1 cellular context compared by ENCODE assay signal in genomic region chr6:128606611-128607010, GRCh38.
TF ChIP-seq lines count a peak whose summit lies in the region.

No MANE protein-coding gene starts in this region.

TF ChIP-seq in GM12878, 131 proteins besides CTCF, POLR2A, EP300 and RAD21 (continued from another document):
- TF ChIP-seq E4F1 (IDR thresholded peaks at IDR 0.05; ENCODE audit: borderline replicate concordance, partially characterized antibody), result no peak
- TF ChIP-seq SREBF2 (IDR thresholded peaks at IDR 0.05; ENCODE audit: low read length), result no peak
- no peak for TF ChIP-seq RELA (IDR thresholded peaks at IDR 0.05; ENCODE audit: borderline replicate concordance, partially characterized antibody)
- TF ChIP-seq MYB (IDR thresholded peaks at IDR 0.05; ENCODE audit: borderline replicate concordance, low read depth, low read length), result no peak
- no peak for TF ChIP-seq HDAC6 (IDR thresholded peaks at IDR 0.05; ENCODE audit: unreplicated experiment)
- no peak for TF ChIP-seq YY1 (IDR thresholded peaks at IDR 0.05; ENCODE audit: low read depth, low read length)
- no peak for TF ChIP-seq IRF3 (IDR thresholded peaks at IDR 0.05)
- no peak for TF ChIP-seq KAT2A (conservative IDR thresholded peaks at IDR 0.05; ENCODE audit: control insufficient read depth, low read depth, low read length)
- peak in 1 of 2 experiments; percentile 42; a peak in 1 of 4 replicates for TF ChIP-seq IKZF2 (IDR thresholded peaks at IDR 0.05)
- TF ChIP-seq NFIC (IDR thresholded peaks at IDR 0.05; ENCODE audit: low read depth, low read length), result peak; percentile 30; the same call in 1 of the 2 replicates
- TF ChIP-seq KLF5 (IDR thresholded peaks at IDR 0.05; ENCODE audit: partially characterized antibody), result no peak
- no peak for TF ChIP-seq POLR2AphosphoS5 (IDR thresholded peaks at IDR 0.05; ENCODE audit: low read length)
- TF ChIP-seq CREM (IDR thresholded peaks at IDR 0.05; ENCODE audit: low read depth), result no peak
- TF ChIP-seq NR2F1 (conservative IDR thresholded peaks at IDR 0.05), result no peak
- TF ChIP-seq ATF2 (IDR thresholded peaks at IDR 0.05; ENCODE audit: low read length), result peak; percentile 23; the same call in 1 of the 2 replicates
- TF ChIP-seq DPF2 (IDR thresholded peaks at IDR 0.05), result no peak
- TF ChIP-seq ZBTB33 (IDR thresholded peaks at IDR 0.05), result no peak
- TF ChIP-seq CEBPZ (IDR thresholded peaks at IDR 0.05; ENCODE audit: low read depth, low read length), result no peak
- no peak for TF ChIP-seq IKZF1 (conservative IDR thresholded peaks at IDR 0.05)
- no peak for TF ChIP-seq SUPT20H (IDR thresholded peaks at IDR 0.05; ENCODE audit: borderline replicate concordance, control insufficient read depth, low read depth, low read length)
- no peak for TF ChIP-seq RFX5 (IDR thresholded peaks at IDR 0.05; ENCODE audit: low read depth, low read length)
- TF ChIP-seq BCLAF1 (IDR thresholded peaks at IDR 0.05), result no peak
- TF ChIP-seq SRF (IDR thresholded peaks at IDR 0.05; ENCODE audit: low read depth in 2 of 2, low read length in 2 of 2), result no peak
- peak; percentile 67 for TF ChIP-seq JUNB (IDR thresholded peaks at IDR 0.05)
- TF ChIP-seq SPI1 (IDR thresholded peaks at IDR 0.05; ENCODE audit: borderline replicate concordance, insufficient read depth, low read depth, low read length), result peak; percentile 63
- no peak for TF ChIP-seq ZNF24 (IDR thresholded peaks at IDR 0.05)
